ENCODE assay signal across 1 cellular context in the genomic region with DNA sequence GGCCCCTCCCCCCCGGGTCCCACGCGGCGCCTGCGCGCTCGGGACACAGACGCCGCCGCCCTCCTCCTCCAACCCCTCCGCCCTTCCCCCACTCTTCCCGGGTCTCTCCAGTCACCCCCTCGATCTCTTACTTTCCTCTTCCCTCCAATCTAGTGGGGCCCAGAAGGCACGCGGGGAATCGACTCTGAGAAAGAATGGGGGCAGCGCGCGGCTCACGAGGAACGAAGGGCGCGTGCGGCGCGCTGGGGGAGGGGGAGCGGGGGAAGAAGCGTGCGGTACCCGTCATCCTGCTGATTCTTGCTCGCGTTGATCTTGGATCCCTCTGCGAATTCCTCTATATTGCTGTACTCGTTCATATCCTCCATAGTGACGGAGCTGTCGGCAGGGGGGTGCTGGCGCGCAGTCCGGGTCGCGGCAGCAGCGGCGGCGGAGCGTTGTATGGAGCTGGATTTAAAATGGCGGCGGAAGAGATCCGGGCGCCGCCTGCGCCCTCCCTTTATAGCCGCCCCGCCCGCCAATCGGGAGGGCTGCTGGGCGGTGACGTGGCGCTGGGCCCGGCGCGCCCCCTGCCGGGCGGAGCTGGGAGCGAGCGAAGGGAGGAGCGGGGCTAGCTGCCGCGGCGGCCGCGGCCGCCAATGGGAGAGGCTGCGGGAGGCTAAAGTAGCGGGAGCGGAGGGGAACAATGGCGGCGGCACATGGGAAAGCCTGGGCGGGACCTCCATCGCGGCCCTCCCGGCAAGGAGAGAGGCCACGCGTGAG.
TF ChIP-seq lines count a peak whose summit lies in the region.

No MANE protein-coding gene starts in this region.

TF ChIP-seq in HepG2, 621 proteins besides CTCF, POLR2A, EP300 and RAD21 (continued from another document and continues in another):
- TF ChIP-seq, protein P1, sequence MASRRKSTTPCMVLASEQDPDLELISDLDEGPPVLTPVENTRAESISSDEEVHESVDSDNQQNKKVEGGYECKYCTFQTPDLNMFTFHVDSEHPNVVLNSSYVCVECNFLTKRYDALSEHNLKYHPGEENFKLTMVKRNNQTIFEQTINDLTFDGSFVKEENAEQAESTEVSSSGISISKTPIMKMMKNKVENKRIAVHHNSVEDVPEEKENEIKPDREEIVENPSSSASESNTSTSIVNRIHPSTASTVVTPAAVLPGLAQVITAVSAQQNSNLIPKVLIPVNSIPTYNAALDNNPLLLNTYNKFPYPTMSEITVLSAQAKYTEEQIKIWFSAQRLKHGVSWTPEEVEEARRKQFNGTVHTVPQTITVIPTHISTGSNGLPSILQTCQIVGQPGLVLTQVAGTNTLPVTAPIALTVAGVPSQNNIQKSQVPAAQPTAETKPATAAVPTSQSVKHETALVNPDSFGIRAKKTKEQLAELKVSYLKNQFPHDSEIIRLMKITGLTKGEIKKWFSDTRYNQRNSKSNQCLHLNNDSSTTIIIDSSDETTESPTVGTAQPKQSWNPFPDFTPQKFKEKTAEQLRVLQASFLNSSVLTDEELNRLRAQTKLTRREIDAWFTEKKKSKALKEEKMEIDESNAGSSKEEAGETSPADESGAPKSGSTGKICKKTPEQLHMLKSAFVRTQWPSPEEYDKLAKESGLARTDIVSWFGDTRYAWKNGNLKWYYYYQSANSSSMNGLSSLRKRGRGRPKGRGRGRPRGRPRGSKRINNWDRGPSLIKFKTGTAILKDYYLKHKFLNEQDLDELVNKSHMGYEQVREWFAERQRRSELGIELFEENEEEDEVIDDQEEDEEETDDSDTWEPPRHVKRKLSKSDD (CRISPR knock-in tag; IDR thresholded peaks at IDR 0.05; ENCODE audit: low read depth), result peak; percentile 81; the same call in 1 of the 2 replicates
- no peak; the same call in 1 of the 2 replicates for TF ChIP-seq ZNF749 (CRISPR knock-in tag; IDR thresholded peaks at IDR 0.05; ENCODE audit: borderline replicate concordance)
- TF ChIP-seq RARA (CRISPR knock-in tag; IDR thresholded peaks at IDR 0.05), result no peak
- no peak for TF ChIP-seq MIXL1 (CRISPR knock-in tag; IDR thresholded peaks at IDR 0.05)
- TF ChIP-seq, protein P2, sequence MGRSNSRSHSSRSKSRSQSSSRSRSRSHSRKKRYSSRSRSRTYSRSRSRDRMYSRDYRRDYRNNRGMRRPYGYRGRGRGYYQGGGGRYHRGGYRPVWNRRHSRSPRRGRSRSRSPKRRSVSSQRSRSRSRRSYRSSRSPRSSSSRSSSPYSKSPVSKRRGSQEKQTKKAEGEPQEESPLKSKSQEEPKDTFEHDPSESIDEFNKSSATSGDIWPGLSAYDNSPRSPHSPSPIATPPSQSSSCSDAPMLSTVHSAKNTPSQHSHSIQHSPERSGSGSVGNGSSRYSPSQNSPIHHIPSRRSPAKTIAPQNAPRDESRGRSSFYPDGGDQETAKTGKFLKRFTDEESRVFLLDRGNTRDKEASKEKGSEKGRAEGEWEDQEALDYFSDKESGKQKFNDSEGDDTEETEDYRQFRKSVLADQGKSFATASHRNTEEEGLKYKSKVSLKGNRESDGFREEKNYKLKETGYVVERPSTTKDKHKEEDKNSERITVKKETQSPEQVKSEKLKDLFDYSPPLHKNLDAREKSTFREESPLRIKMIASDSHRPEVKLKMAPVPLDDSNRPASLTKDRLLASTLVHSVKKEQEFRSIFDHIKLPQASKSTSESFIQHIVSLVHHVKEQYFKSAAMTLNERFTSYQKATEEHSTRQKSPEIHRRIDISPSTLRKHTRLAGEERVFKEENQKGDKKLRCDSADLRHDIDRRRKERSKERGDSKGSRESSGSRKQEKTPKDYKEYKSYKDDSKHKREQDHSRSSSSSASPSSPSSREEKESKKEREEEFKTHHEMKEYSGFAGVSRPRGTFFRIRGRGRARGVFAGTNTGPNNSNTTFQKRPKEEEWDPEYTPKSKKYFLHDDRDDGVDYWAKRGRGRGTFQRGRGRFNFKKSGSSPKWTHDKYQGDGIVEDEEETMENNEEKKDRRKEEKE (IDR thresholded peaks at IDR 0.05), result no peak
- TF ChIP-seq ZNF484 (CRISPR knock-in tag; IDR thresholded peaks at IDR 0.05; ENCODE audit: borderline replicate concordance, low read depth), result no peak
- TF ChIP-seq, protein P3, sequence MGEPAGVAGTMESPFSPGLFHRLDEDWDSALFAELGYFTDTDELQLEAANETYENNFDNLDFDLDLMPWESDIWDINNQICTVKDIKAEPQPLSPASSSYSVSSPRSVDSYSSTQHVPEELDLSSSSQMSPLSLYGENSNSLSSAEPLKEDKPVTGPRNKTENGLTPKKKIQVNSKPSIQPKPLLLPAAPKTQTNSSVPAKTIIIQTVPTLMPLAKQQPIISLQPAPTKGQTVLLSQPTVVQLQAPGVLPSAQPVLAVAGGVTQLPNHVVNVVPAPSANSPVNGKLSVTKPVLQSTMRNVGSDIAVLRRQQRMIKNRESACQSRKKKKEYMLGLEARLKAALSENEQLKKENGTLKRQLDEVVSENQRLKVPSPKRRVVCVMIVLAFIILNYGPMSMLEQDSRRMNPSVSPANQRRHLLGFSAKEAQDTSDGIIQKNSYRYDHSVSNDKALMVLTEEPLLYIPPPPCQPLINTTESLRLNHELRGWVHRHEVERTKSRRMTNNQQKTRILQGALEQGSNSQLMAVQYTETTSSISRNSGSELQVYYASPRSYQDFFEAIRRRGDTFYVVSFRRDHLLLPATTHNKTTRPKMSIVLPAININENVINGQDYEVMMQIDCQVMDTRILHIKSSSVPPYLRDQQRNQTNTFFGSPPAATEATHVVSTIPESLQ (CRISPR knock-in tag; conservative IDR thresholded peaks at IDR 0.05), result no peak
- TF ChIP-seq ZNF598 (CRISPR knock-in tag; IDR thresholded peaks at IDR 0.05; ENCODE audit: borderline replicate concordance), result no peak
- no peak for TF ChIP-seq ZNF660 (CRISPR knock-in tag; IDR thresholded peaks at IDR 0.05; ENCODE audit: borderline replicate concordance, low read depth)
- TF ChIP-seq, protein P4, sequence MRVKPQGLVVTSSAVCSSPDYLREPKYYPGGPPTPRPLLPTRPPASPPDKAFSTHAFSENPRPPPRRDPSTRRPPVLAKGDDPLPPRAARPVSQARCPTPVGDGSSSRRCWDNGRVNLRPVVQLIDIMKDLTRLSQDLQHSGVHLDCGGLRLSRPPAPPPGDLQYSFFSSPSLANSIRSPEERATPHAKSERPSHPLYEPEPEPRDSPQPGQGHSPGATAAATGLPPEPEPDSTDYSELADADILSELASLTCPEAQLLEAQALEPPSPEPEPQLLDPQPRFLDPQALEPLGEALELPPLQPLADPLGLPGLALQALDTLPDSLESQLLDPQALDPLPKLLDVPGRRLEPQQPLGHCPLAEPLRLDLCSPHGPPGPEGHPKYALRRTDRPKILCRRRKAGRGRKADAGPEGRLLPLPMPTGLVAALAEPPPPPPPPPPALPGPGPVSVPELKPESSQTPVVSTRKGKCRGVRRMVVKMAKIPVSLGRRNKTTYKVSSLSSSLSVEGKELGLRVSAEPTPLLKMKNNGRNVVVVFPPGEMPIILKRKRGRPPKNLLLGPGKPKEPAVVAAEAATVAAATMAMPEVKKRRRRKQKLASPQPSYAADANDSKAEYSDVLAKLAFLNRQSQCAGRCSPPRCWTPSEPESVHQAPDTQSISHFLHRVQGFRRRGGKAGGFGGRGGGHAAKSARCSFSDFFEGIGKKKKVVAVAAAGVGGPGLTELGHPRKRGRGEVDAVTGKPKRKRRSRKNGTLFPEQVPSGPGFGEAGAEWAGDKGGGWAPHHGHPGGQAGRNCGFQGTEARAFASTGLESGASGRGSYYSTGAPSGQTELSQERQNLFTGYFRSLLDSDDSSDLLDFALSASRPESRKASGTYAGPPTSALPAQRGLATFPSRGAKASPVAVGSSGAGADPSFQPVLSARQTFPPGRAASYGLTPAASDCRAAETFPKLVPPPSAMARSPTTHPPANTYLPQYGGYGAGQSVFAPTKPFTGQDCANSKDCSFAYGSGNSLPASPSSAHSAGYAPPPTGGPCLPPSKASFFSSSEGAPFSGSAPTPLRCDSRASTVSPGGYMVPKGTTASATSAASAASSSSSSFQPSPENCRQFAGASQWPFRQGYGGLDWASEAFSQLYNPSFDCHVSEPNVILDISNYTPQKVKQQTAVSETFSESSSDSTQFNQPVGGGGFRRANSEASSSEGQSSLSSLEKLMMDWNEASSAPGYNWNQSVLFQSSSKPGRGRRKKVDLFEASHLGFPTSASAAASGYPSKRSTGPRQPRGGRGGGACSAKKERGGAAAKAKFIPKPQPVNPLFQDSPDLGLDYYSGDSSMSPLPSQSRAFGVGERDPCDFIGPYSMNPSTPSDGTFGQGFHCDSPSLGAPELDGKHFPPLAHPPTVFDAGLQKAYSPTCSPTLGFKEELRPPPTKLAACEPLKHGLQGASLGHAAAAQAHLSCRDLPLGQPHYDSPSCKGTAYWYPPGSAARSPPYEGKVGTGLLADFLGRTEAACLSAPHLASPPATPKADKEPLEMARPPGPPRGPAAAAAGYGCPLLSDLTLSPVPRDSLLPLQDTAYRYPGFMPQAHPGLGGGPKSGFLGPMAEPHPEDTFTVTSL (CRISPR knock-in tag; IDR thresholded peaks at IDR 0.05; ENCODE audit: borderline replicate concordance), result no peak
- TF ChIP-seq, protein P5, sequence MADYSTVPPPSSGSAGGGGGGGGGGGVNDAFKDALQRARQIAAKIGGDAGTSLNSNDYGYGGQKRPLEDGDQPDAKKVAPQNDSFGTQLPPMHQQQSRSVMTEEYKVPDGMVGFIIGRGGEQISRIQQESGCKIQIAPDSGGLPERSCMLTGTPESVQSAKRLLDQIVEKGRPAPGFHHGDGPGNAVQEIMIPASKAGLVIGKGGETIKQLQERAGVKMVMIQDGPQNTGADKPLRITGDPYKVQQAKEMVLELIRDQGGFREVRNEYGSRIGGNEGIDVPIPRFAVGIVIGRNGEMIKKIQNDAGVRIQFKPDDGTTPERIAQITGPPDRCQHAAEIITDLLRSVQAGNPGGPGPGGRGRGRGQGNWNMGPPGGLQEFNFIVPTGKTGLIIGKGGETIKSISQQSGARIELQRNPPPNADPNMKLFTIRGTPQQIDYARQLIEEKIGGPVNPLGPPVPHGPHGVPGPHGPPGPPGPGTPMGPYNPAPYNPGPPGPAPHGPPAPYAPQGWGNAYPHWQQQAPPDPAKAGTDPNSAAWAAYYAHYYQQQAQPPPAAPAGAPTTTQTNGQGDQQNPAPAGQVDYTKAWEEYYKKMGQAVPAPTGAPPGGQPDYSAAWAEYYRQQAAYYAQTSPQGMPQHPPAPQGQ (CRISPR knock-in tag; IDR thresholded peaks at IDR 0.05; ENCODE audit: borderline replicate concordance), result no peak
- TF ChIP-seq ZNF577 (CRISPR knock-in tag; IDR thresholded peaks at IDR 0.05; ENCODE audit: borderline replicate concordance, low read depth), result no peak
- TF ChIP-seq, protein P6, sequence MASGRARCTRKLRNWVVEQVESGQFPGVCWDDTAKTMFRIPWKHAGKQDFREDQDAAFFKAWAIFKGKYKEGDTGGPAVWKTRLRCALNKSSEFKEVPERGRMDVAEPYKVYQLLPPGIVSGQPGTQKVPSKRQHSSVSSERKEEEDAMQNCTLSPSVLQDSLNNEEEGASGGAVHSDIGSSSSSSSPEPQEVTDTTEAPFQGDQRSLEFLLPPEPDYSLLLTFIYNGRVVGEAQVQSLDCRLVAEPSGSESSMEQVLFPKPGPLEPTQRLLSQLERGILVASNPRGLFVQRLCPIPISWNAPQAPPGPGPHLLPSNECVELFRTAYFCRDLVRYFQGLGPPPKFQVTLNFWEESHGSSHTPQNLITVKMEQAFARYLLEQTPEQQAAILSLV (CRISPR knock-in tag; IDR thresholded peaks at IDR 0.05; ENCODE audit: borderline replicate concordance), result no peak; the same call in 1 of the 2 replicates
- TF ChIP-seq EHMT2 (IDR thresholded peaks at IDR 0.05; ENCODE audit: borderline replicate concordance, low read depth, low read length), result no peak
- TF ChIP-seq ZNF17 (CRISPR knock-in tag; IDR thresholded peaks at IDR 0.05), result no peak
- peak; percentile 85 for TF ChIP-seq SP4 (CRISPR knock-in tag; IDR thresholded peaks at IDR 0.05)
- no peak for TF ChIP-seq NONO (IDR thresholded peaks at IDR 0.05)
- peak; percentile 78 for TF ChIP-seq NONO (CRISPR knock-in tag; conservative IDR thresholded peaks at IDR 0.05)
- TF ChIP-seq, protein P7, sequence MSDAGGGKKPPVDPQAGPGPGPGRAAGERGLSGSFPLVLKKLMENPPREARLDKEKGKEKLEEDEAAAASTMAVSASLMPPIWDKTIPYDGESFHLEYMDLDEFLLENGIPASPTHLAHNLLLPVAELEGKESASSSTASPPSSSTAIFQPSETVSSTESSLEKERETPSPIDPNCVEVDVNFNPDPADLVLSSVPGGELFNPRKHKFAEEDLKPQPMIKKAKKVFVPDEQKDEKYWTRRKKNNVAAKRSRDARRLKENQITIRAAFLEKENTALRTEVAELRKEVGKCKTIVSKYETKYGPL (CRISPR knock-in tag; IDR thresholded peaks at IDR 0.05), result no peak
- peak; percentile 55; the same call in 1 of the 2 replicates for TF ChIP-seq PHF21A (CRISPR knock-in tag; IDR thresholded peaks at IDR 0.05)
- no peak; the same call in 1 of the 2 replicates for TF ChIP-seq ZKSCAN8 (CRISPR knock-in tag; IDR thresholded peaks at IDR 0.05; ENCODE audit: borderline replicate concordance)
- TF ChIP-seq SMAD3 (CRISPR knock-in tag; IDR thresholded peaks at IDR 0.05), result peak; percentile 67; the same call in 1 of the 2 replicates
- TF ChIP-seq ZNF619 (CRISPR knock-in tag; IDR thresholded peaks at IDR 0.05), result no peak; the same call in 1 of the 2 replicates
- peak; percentile 35; the same call in 1 of the 2 replicates for TF ChIP-seq ISL2 (CRISPR knock-in tag; IDR thresholded peaks at IDR 0.05)
- TF ChIP-seq, protein P8, sequence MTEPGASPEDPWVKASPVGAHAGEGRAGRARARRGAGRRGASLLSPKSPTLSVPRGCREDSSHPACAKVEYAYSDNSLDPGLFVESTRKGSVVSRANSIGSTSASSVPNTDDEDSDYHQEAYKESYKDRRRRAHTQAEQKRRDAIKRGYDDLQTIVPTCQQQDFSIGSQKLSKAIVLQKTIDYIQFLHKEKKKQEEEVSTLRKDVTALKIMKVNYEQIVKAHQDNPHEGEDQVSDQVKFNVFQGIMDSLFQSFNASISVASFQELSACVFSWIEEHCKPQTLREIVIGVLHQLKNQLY (CRISPR knock-in tag; IDR thresholded peaks at IDR 0.05), result no peak
- TF ChIP-seq ZBTB7B (CRISPR knock-in tag; IDR thresholded peaks at IDR 0.05), result no peak
- no peak for TF ChIP-seq ZNF331 (CRISPR knock-in tag; IDR thresholded peaks at IDR 0.05)
- TF ChIP-seq, protein P9, sequence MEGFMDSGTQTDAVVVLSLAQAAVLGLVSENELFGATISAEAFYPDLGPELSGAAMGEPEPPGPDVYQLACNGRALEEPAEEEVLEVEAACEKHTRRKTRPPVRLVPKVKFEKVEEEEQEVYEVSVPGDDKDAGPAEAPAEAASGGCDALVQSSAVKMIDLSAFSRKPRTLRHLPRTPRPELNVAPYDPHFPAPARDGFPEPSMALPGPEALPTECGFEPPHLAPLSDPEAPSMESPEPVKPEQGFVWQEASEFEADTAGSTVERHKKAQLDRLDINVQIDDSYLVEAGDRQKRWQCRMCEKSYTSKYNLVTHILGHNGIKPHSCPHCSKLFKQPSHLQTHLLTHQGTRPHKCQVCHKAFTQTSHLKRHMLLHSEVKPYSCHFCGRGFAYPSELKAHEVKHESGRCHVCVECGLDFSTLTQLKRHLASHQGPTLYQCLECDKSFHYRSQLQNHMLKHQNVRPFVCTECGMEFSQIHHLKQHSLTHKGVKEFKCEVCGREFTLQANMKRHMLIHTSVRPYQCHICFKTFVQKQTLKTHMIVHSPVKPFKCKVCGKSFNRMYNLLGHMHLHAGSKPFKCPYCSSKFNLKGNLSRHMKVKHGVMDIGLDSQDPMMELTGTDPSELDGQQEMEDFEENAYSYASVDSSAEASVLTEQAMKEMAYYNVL (CRISPR knock-in tag; IDR thresholded peaks at IDR 0.05; ENCODE audit: borderline replicate concordance), result peak; percentile 67; the same call in 1 of the 2 replicates
- no peak for TF ChIP-seq EZH2 (conservative IDR thresholded peaks at IDR 0.05; ENCODE audit: low read depth, low read length)
- TF ChIP-seq RCOR2 (CRISPR knock-in tag; IDR thresholded peaks at IDR 0.05), result no peak
- TF ChIP-seq ZNF136 (CRISPR knock-in tag; IDR thresholded peaks at IDR 0.05; ENCODE audit: low read depth), result no peak
- no peak for TF ChIP-seq ZZZ3 (CRISPR knock-in tag; IDR thresholded peaks at IDR 0.05; ENCODE audit: borderline replicate concordance)
- TF ChIP-seq AHR (CRISPR knock-in tag; IDR thresholded peaks at IDR 0.05), result peak; percentile 13; the same call in 1 of the 2 replicates
- TF ChIP-seq ZFP36 (IDR thresholded peaks at IDR 0.05; ENCODE audit: borderline replicate concordance, low read depth, low read length, partially characterized antibody), result no peak
